Comparison of ENCODE assay signal across 7 cellular contexts in the genomic region with DNA sequence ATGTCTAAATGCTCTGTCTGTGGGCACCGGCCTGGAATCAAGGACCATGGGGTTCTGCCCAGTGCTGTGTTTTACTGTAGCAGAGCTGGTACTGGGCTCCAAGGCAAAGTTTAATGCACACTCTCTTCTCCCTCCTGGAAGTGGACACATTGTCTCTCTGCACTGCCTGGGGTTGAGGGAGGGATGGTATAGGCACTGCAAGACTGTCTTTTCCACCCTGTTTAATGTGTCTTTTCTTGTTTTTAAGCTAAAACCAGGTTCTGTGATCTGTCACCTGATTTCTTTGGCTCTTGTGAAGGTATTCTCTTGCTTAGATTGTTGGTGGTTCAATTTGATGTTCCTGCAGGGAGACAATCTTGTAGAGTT.
"Had no signal": no experiment of that assay in that cellular context is flagged by ENCODE, and none has a peak within 500 bp of the region (broad histone marks: within the 10 kb centered on the region; RNA-seq: fewer than 3 reads in every experiment).

No MANE protein-coding gene starts in this region.

- ATAC-seq: HepG2 had no signal

- DNase-seq: GM23248, GOT3, H9, HCEC 1CT had no signal

- H3K27ac ChIP-seq: GM23248, HL-60 had no signal

- FAIRE-seq: H54, HepG2 had no signal

- H2AFZ ChIP-seq: GM23248 had no signal

- H3K4me3 ChIP-seq: GM23248 had no signal

- H3K9ac ChIP-seq: GM23248 had no signal
